ENCODE assay signal across 12 cellular contexts in genomic region chr10:15211464-15211979, GRCh38.
DNase-seq lines count a peak whose midpoint lies in the region; ATAC-seq and TF ChIP-seq lines count a peak whose summit lies in the region.
"Had no signal": no experiment of that assay in that cellular context is flagged by ENCODE, and none has a peak within 500 bp of the region (broad histone marks: within the 10 kb centered on the region; RNA-seq: fewer than 3 reads in every experiment).

No MANE protein-coding gene starts in this region.

- DNase-seq in AG20443 (ENCODE audit: low spot score) = peak; percentile 78
- peak; percentile 82 for DNase-seq in HCEC 1CT
- peak; percentile 74 for DNase-seq in amniotic epithelial cell (ENCODE audit: low read depth)
- peak; percentile 93 for DNase-seq in hepatic stellate cell (ENCODE audit: low spot score)
- DNase-seq in NCI-H187 treated with DMSO at 0.1 percent for 48 hours (lab: John Stamatoyannopoulos, UW) = no peak
- no peak for DNase-seq in coronary artery (ENCODE audit: low spot score)
- DNase-seq: DMS79 treated with DMSO at 0.1 percent for 48 hours, heart right ventricle, lower lobe of right lung, NCI-H446, RPMI8226 had no signal

- H3K27ac ChIP-seq in coronary artery = no peak overlapping the region
- H3K27ac ChIP-seq: heart right ventricle, lower lobe of right lung had no signal

- no peak for ATAC-seq in HG03342 (IDR thresholded peaks at IDR 0.05; ENCODE audit: unreplicated experiment)
- ATAC-seq: heart right ventricle, lower lobe of right lung had no signal

- no peak for TF ChIP-seq CTCF in coronary artery (IDR thresholded peaks at IDR 0.05)

- H3K4me3 ChIP-seq in coronary artery = no peak overlapping the region
- H3K4me3 ChIP-seq: heart right ventricle, lower lobe of right lung had no signal

Comparison
In these comparisons a context has a peak if more than half of its experiments do, and no peak if none do; other contexts are left out.
1. DNase-seq: peak in AG20443 (single experiment), HCEC 1CT (single experiment), amniotic epithelial cell (single experiment) and hepatic stellate cell (single experiment); none in NCI-H187 treated with DMSO at 0.1 percent for 48 hours (single experiment) and coronary artery (single experiment).